ENCODE assay signal across 1 cellular context in genomic region chr15:57384024-57384423, GRCh38.
TF ChIP-seq lines count a peak whose summit lies in the region.

No MANE protein-coding gene starts in this region.

TF ChIP-seq in H1, 55 proteins besides CTCF, POLR2A, EP300 and RAD21:
- no peak for TF ChIP-seq POU5F1 (IDR thresholded peaks at IDR 0.05; ENCODE audit: low read depth, low read length)
- no peak for TF ChIP-seq BRCA1 (IDR thresholded peaks at IDR 0.05; ENCODE audit: low read depth, low read length)
- TF ChIP-seq, protein P1, sequence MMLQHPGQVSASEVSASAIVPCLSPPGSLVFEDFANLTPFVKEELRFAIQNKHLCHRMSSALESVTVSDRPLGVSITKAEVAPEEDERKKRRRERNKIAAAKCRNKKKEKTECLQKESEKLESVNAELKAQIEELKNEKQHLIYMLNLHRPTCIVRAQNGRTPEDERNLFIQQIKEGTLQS (IDR thresholded peaks at IDR 0.05; ENCODE audit: insufficient read depth, low read depth, low read length): no peak
- TF ChIP-seq E2F6 (IDR thresholded peaks at IDR 0.05): no peak
- TF ChIP-seq RNF2 (IDR thresholded peaks at IDR 0.05; ENCODE audit: borderline replicate concordance, low read depth, low read length, missing control alignments, poor library complexity, severe bottlenecking): no peak
- no peak for TF ChIP-seq KDM4A (IDR thresholded peaks at IDR 0.05; ENCODE audit: low read depth, low read length, severe bottlenecking)
- TF ChIP-seq ATF2 (IDR thresholded peaks at IDR 0.05; ENCODE audit: low read length): no peak
- TF ChIP-seq CTBP2 (IDR thresholded peaks at IDR 0.05; ENCODE audit: borderline replicate concordance, insufficient read depth, insufficient read length, low read length): no peak
TF ChIP-seq in H1: peak in this region for 0.
